In genomic region chr5:110544603-110545002, GRCh38 we compare ENCODE assay signal across 20 cellular contexts.
"Had no signal": no experiment of that assay in that cellular context is flagged by ENCODE, and none has a peak within 500 bp of the region (broad histone marks: within the 10 kb centered on the region; RNA-seq: fewer than 3 reads in every experiment).

No MANE protein-coding gene starts in this region.

- H3K36me3 ChIP-seq: esophagus squamous epithelium, left ventricle myocardium inferior, lower lobe of right lung, pancreas, prostate gland, thoracic aorta, transverse colon had no signal

- H3K4me1 ChIP-seq: esophagus squamous epithelium, left ventricle myocardium inferior, lower lobe of right lung, pancreas, prostate gland, transverse colon had no signal

- H3K9me3 ChIP-seq: esophagus squamous epithelium, left ventricle myocardium inferior, lower lobe of right lung, pancreas, prostate gland, thoracic aorta, transverse colon had no signal

- H3K27ac ChIP-seq: esophagus squamous epithelium, left ventricle myocardium inferior, lower lobe of right lung, pancreas, prostate gland, skin epidermis, thoracic aorta, transverse colon had no signal

- DNase-seq: effector memory CD4-positive, alpha-beta T cell; esophagus squamous epithelium; foreskin fibroblast; immature natural killer cell; left cardiac atrium; left ventricle myocardium inferior; lower lobe of right lung; naive B cell; occipital lobe; pancreas; retina; stimulated activated CD4-positive, alpha-beta T cell treated with anti-CD3 and anti-CD28 coated beads, Interleukin-2, amount 100 ng/mL, for 24 hours; stimulated activated CD4-positive, alpha-beta T cell treated with anti-CD3 and anti-CD28 coated beads, Interleukin-4, amount 100 ng/mL, for 4 hours; stimulated activated naive B cell treated with anti-CD40 and anti-IgM and Interleukin-4, amounts not matched to agents 10 μg/mL and 1 μg/mL and 100 μg/mL, for 72 hours; stimulated activated naive CD8-positive, alpha-beta T cell treated with anti-CD3 and anti-CD28 coated beads, Interleukin-15, amount 100 ng/mL, for 72 hours; transverse colon had no signal

- H3K4me3 ChIP-seq: esophagus squamous epithelium, left ventricle myocardium inferior, lower lobe of right lung, pancreas, prostate gland, skin epidermis, thoracic aorta, transverse colon had no signal

- ATAC-seq: left cardiac atrium; lower lobe of right lung; pancreas; sciatic nerve; stimulated activated naive B cell treated with anti-CD40 and anti-IgM and Interleukin-4, amounts not matched to agents 10 μg/mL and 1 μg/mL and 100 μg/mL, for 72 hours; stimulated activated naive CD8-positive, alpha-beta T cell treated with anti-CD3 and anti-CD28 coated beads, Interleukin-15, amount 100 ng/mL, for 72 hours had no signal

- H3K27me3 ChIP-seq: esophagus squamous epithelium, pancreas, transverse colon had no signal
